Comparison of ENCODE assay signal across 9 cellular contexts in the genomic region with DNA sequence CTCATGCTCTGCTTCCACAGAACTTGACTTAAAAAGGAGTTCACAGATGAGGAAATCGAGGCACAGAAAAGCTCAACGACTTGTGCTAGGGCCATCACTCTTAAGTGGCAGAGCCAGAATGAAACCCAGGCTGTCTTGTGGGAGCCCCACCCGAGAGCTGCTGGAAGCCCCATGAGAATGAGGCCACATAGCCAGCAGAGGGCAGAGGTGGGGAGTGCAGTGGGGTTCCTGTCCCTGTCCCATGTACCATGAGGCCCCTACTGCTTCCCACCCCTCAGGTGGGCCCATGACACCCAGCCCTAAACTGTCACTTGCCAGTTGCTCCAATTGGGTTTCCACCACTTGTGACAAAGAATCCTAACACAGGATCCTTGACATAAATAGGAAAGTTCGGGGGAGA.
A peak's percentile ranks its signal among the peaks of the same experiment; 100 is the strongest.
DNase-seq lines count a peak whose midpoint lies in the region; ATAC-seq, FAIRE-seq and TF ChIP-seq lines count a peak whose summit lies in the region.
"Had no signal": no experiment of that assay in that cellular context is flagged by ENCODE, and none has a peak within 500 bp of the region (broad histone marks: within the 10 kb centered on the region; RNA-seq: fewer than 3 reads in every experiment).

No MANE protein-coding gene starts in this region.

- TF ChIP-seq CTCF in AG10803 (conservative IDR thresholded peaks at IDR 0.05; ENCODE audit: low read length) (peak; percentile 34), endodermal cell (conservative IDR thresholded peaks at IDR 0.05) (peak; percentile 81)

- ATAC-seq in GM21447 (IDR thresholded peaks at IDR 0.05; ENCODE audit: unreplicated experiment): no peak

- no peak for FAIRE-seq in H54 (lab: Jason Lieb, UNC)

- DNase-seq in AG10803 (ENCODE audit: low read depth): no peak
- peak; percentile 19 for DNase-seq in H54 (ENCODE audit: insufficient read length, low spot score)
- DNase-seq in UCSD-AML1 (lab: John Stamatoyannopoulos, UW; ENCODE audit: unreplicated experiment): peak; percentile 55
- peak; percentile 84 for DNase-seq in endodermal cell
- DNase-seq in pons (ENCODE audit: low spot score): peak; percentile 14
- DNase-seq in SHP77 treated with DMSO at 0.1 percent for 48 hours (lab: John Stamatoyannopoulos, UW): no peak
- no peak for DNase-seq in NCI-H1105 treated with DMSO at 0.1 percent for 48 hours (lab: John Stamatoyannopoulos, UW)

- H3K9me3 Mint-ChIP-seq in endodermal cell: no peaks in the 10 kb centered on the region

- no peaks in the 10 kb centered on the region for H3K9me3 ChIP-seq in endodermal cell (ENCODE audit: control insufficient read depth, low read length)

- H3K4me3 Mint-ChIP-seq in endodermal cell: no peak overlapping the region
- H3K4me3 Mint-ChIP-seq: activated naive CD8-positive, alpha-beta T cell had no signal

- no peaks in the 10 kb centered on the region for H3K4me1 ChIP-seq in endodermal cell (ENCODE audit: control insufficient read depth, insufficient read depth, low read length)

- no peaks in the 10 kb centered on the region for H3K27me3 ChIP-seq in endodermal cell (ENCODE audit: control insufficient read depth, insufficient read depth, low read length, poor library complexity, severe bottlenecking)

- H3K36me3 ChIP-seq in endodermal cell (ENCODE audit: control insufficient read depth, insufficient read depth, low read length): no peaks in the 10 kb centered on the region

- H3K4me1 Mint-ChIP-seq in endodermal cell: no peaks in the 10 kb centered on the region

- WGBS in endodermal cell (ENCODE audit: insufficient coverage in 1 of 2, insufficient read length in 1 of 2), 2 experiments: 79 to 86% methylated on average over 3 to 4 of the region's 4 CpGs

- TF ChIP-seq POLR2A in H54 (IDR thresholded peaks at IDR 0.05; ENCODE audit: low read depth, low read length): no peak

- H3K9ac ChIP-seq in endodermal cell (ENCODE audit: extremely low read depth, low read length, poor library complexity, severe bottlenecking): no peak overlapping the region

- H3K4me3 ChIP-seq in AG10803 (ENCODE audit: low read length): no peak overlapping the region
- H3K4me3 ChIP-seq in endodermal cell (ENCODE audit: low read length): no peak overlapping the region

- no peaks in the 10 kb centered on the region for H3K36me3 Mint-ChIP-seq in endodermal cell (ENCODE audit: low read depth)

- H3K27ac ChIP-seq in endodermal cell (ENCODE audit: low read depth, low read length): no peak overlapping the region

- H3K27me3 Mint-ChIP-seq in endodermal cell (ENCODE audit: insufficient read depth): no peaks in the 10 kb centered on the region
- H3K27me3 Mint-ChIP-seq: activated naive CD8-positive, alpha-beta T cell had no signal

- no peak overlapping the region for H3K27ac Mint-ChIP-seq in endodermal cell
- H3K27ac Mint-ChIP-seq: activated naive CD8-positive, alpha-beta T cell had no signal

Comparison
In these comparisons a context has a peak if more than half of its experiments do, and no peak if none do; other contexts are left out.
1. DNase-seq: peak in H54 (single experiment), UCSD-AML1 (single experiment), endodermal cell (single experiment) and pons (single experiment); none in AG10803 (single experiment), SHP77 treated with DMSO at 0.1 percent for 48 hours (single experiment) and NCI-H1105 treated with DMSO at 0.1 percent for 48 hours (single experiment).